ENCODE assay signal across 7 cellular contexts in the genomic region with DNA sequence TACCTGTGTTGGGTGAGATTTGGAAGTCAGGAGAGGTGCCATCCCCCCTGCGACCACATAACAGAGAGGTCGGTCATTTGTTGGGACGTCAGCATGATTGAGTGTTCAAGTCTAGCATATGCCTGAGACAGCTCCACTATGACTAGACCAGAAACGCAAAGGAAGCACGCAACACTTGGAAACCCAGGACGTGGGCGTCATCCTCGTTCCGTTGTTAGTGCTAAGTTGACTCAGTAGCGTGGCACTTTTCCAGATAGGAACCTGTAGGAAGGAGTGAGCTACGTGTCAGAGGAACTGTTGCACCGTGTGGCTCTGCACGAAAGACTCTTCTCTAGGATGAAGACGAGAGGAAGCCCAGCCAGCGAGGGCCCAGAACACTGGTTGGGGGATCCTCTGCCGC.
DNase-seq lines count a peak whose midpoint lies in the region; ATAC-seq and TF ChIP-seq lines count a peak whose summit lies in the region.
"Not testable (repeated sequence)": the region's sequence is repeated elsewhere in the genome, so short reads cannot be mapped to it uniquely, and the experiment has no call there.

No MANE protein-coding gene starts in this region.

- TF ChIP-seq CTCF in CD8-positive, alpha-beta T cell (IDR thresholded peaks at IDR 0.05); endothelial cell (IDR thresholded peaks at IDR 0.05; ENCODE audit: unreplicated experiment): not testable (repeated sequence)

- DNase-seq in CD8-positive, alpha-beta T cell; activated T-cell treated with anti-CD3 and anti-CD28 coated beads, Interleukin-2, amount 50 U/mL, for 4 hours: not testable (repeated sequence)
- DNase-seq in activated CD4-positive, alpha-beta T cell treated with anti-CD3 and anti-CD28 coated beads for 36 hours = peak; percentile 64
- DNase-seq in endothelial cell (ENCODE audit: low spot score) (peak; percentile 14), occipital lobe (lab: John Stamatoyannopoulos, UW) (peak; percentile 1)
- peak; percentile 17 to 35 for DNase-seq in stimulated activated CD4-positive, alpha-beta T cell treated with anti-CD3 and anti-CD28 coated beads, Interleukin-4, amount 100 ng/mL, for 48 hours (ENCODE audit: low read depth in 2 of 2)

- H3K36me3 Mint-ChIP-seq in CD8-positive, alpha-beta T cell = peaks cover 59% of the 10 kb centered on the region
- peaks cover 63% of the 10 kb centered on the region for H3K36me3 Mint-ChIP-seq in activated CD4-positive, alpha-beta T cell treated with anti-CD3 and anti-CD28 coated beads for 36 hours (ENCODE audit: low read depth)
- peaks cover 23% of the 10 kb centered on the region for H3K36me3 Mint-ChIP-seq in activated T-cell treated with anti-CD3 and anti-CD28 coated beads, Interleukin-2, amount 50 U/mL, for 4 hours (ENCODE audit: insufficient read depth)
- H3K36me3 Mint-ChIP-seq in activated naive CD8-positive, alpha-beta T cell = not testable (repeated sequence)
- peaks cover 29% of the 10 kb centered on the region for H3K36me3 Mint-ChIP-seq in endothelial cell (ENCODE audit: low read depth, unreplicated experiment)

- CTCF ChIA-PET in CD8-positive, alpha-beta T cell (lab: Charles Lee) = not testable (repeated sequence)
- CTCF ChIA-PET in activated CD4-positive, alpha-beta T cell treated with anti-CD3 and anti-CD28 coated beads for 36 hours (lab: Charles Lee) = interaction anchor here (0.7 to 0.9 kb wide), 2 partner anchors 8 to 114 kb away, joined by 3 read pairs; no protein-coding TSS in a partner anchor

- H3K27me3 Mint-ChIP-seq in CD8-positive, alpha-beta T cell (ENCODE audit: low read depth); activated CD4-positive, alpha-beta T cell treated with anti-CD3 and anti-CD28 coated beads for 36 hours; activated T-cell treated with anti-CD3 and anti-CD28 coated beads, Interleukin-2, amount 50 U/mL, for 4 hours (ENCODE audit: low read depth); activated naive CD8-positive, alpha-beta T cell; endothelial cell (ENCODE audit: unreplicated experiment): not testable (repeated sequence)

- intact Hi-C loops in CD8-positive, alpha-beta T cell (cut with DNase I, micrococcal nuclease) = loop anchor here (5.0 to 10.0 kb wide), 2 partner anchors 70 to 378 kb away; no protein-coding TSS in a partner anchor
- intact Hi-C loops in activated CD4-positive, alpha-beta T cell treated with anti-CD3 and anti-CD28 coated beads for 36 hours (cut with DNase I, micrococcal nuclease) = loop anchor here (5.0 to 10.0 kb wide), 4 partner anchors 50 to 472 kb away; no protein-coding TSS in a partner anchor

- not testable (repeated sequence) for ATAC-seq in CD8-positive, alpha-beta T cell
- peak; percentile 75 for ATAC-seq in activated CD4-positive, alpha-beta T cell treated with anti-CD3 and anti-CD28 coated beads for 36 hours
- peak in 1 of 2 donors; percentile 81 for ATAC-seq in activated T-cell treated with anti-CD3 and anti-CD28 coated beads, Interleukin-2, amount 50 U/mL, for 4 hours

- POLR2A ChIA-PET in CD8-positive, alpha-beta T cell (lab: Charles Lee) = interaction anchor here (0.6 kb wide), 1 partner anchor 15 kb away, joined by 4 read pairs; no protein-coding TSS in a partner anchor
- POLR2A ChIA-PET in activated CD4-positive, alpha-beta T cell treated with anti-CD3 and anti-CD28 coated beads for 36 hours (lab: Charles Lee) = not testable (repeated sequence)

- H3K9me3 Mint-ChIP-seq in CD8-positive, alpha-beta T cell; activated CD4-positive, alpha-beta T cell treated with anti-CD3 and anti-CD28 coated beads for 36 hours (ENCODE audit: low read depth); activated T-cell treated with anti-CD3 and anti-CD28 coated beads, Interleukin-2, amount 50 U/mL, for 4 hours; activated naive CD8-positive, alpha-beta T cell (ENCODE audit: low read depth); endothelial cell (ENCODE audit: unreplicated experiment): not testable (repeated sequence)

- not testable (repeated sequence) for H3K4me3 ChIP-seq in CD8-positive, alpha-beta T cell (ENCODE audit: low read depth, low read length)

- H3K27me3 ChIP-seq in CD8-positive, alpha-beta T cell (ENCODE audit: insufficient read depth, low read length) = not testable (repeated sequence)

- peaks cover 54% of the 10 kb centered on the region for H3K4me1 Mint-ChIP-seq in CD8-positive, alpha-beta T cell (ENCODE audit: low read depth)
- peaks cover 55% of the 10 kb centered on the region for H3K4me1 Mint-ChIP-seq in activated CD4-positive, alpha-beta T cell treated with anti-CD3 and anti-CD28 coated beads for 36 hours
- H3K4me1 Mint-ChIP-seq in activated T-cell treated with anti-CD3 and anti-CD28 coated beads, Interleukin-2, amount 50 U/mL, for 4 hours (ENCODE audit: low read depth) = peaks cover 56% of the 10 kb centered on the region
- H3K4me1 Mint-ChIP-seq in activated naive CD8-positive, alpha-beta T cell (ENCODE audit: low read depth) = peaks cover 55% of the 10 kb centered on the region
- peaks cover 54% of the 10 kb centered on the region for H3K4me1 Mint-ChIP-seq in endothelial cell (ENCODE audit: unreplicated experiment)

- H3K27ac ChIP-seq in CD8-positive, alpha-beta T cell (ENCODE audit: low read depth, low read length) = not testable (repeated sequence)

- not testable (repeated sequence) for H3K4me3 Mint-ChIP-seq in CD8-positive, alpha-beta T cell; activated naive CD8-positive, alpha-beta T cell; endothelial cell (ENCODE audit: unreplicated experiment)
- peak overlapping the region; percentile 42 for H3K4me3 Mint-ChIP-seq in activated CD4-positive, alpha-beta T cell treated with anti-CD3 and anti-CD28 coated beads for 36 hours
- peak overlapping the region; percentile 42 for H3K4me3 Mint-ChIP-seq in activated T-cell treated with anti-CD3 and anti-CD28 coated beads, Interleukin-2, amount 50 U/mL, for 4 hours

- peak overlapping the region; percentile 78 for H3K27ac Mint-ChIP-seq in CD8-positive, alpha-beta T cell
- H3K27ac Mint-ChIP-seq in activated CD4-positive, alpha-beta T cell treated with anti-CD3 and anti-CD28 coated beads for 36 hours = peak overlapping the region; percentile 90
- H3K27ac Mint-ChIP-seq in activated naive CD8-positive, alpha-beta T cell = peak overlapping the region; percentile 86
- peak overlapping the region; percentile 98 for H3K27ac Mint-ChIP-seq in endothelial cell (ENCODE audit: unreplicated experiment)

- H3K4me1 ChIP-seq in CD8-positive, alpha-beta T cell (ENCODE audit: insufficient read depth, low read length) = peaks cover 29% of the 10 kb centered on the region

- not testable (repeated sequence) for H3K36me3 ChIP-seq in CD8-positive, alpha-beta T cell (ENCODE audit: insufficient read depth, low read length)

- not testable (repeated sequence) for H3K9me3 ChIP-seq in CD8-positive, alpha-beta T cell (ENCODE audit: low read length)
